Comparison of ENCODE assay signal across 8 cellular contexts in the genomic region with DNA sequence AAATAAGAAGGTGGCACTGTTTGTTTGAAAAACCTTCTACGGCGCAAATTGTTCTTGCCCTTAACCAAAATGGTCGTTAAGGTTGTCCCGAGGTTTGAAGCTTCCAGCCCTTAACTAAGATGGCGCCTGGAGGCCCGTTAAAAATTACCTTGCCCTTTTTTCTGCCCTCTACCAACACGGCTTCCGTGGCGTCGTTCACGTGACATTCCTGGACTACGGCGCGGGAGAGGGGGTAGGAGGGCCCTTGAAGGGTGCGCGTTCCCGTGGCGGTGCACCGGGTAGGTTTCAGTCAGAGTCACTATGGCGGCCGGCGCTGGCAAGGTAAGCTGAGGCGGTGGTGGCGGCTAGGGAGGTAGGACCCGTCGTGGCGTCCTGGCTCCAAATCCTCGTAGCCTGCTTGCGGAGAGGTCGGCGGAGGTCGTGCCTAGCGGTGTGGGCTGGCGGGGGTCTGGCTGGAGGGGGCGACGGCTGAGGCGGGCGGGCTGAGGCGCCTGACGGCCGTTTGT. TPM values are rescaled to one million over a fixed set of nuclear protein-coding genes. Genes with fewer than 3 reads are reported as not detected.
DNase-seq lines count a peak whose midpoint lies in the region; ATAC-seq and TF ChIP-seq lines count a peak whose summit lies in the region.

A gene with protein sequence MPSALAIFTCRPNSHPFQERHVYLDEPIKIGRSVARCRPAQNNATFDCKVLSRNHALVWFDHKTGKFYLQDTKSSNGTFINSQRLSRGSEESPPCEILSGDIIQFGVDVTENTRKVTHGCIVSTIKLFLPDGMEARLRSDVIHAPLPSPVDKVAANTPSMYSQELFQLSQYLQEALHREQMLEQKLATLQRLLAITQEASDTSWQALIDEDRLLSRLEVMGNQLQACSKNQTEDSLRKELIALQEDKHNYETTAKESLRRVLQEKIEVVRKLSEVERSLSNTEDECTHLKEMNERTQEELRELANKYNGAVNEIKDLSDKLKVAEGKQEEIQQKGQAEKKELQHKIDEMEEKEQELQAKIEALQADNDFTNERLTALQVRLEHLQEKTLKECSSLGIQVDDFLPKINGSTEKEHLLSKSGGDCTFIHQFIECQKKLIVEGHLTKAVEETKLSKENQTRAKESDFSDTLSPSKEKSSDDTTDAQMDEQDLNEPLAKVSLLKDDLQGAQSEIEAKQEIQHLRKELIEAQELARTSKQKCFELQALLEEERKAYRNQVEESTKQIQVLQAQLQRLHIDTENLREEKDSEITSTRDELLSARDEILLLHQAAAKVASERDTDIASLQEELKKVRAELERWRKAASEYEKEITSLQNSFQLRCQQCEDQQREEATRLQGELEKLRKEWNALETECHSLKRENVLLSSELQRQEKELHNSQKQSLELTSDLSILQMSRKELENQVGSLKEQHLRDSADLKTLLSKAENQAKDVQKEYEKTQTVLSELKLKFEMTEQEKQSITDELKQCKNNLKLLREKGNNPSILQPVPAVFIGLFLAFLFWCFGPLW (plus strand): TSS at position 288 of the 506 bp plus-strand sequence. CDS start 1,343 bp downstream, outside the sequence.

- no peaks in the 10 kb centered on the region for H3K27me3 ChIP-seq in AG04450 (ENCODE audit: control insufficient read depth, insufficient read depth, low read length)
- H3K27me3 ChIP-seq in smooth muscle cell (ENCODE audit: low read depth) = no peaks in the 10 kb centered on the region

- peaks cover 21% of the 10 kb centered on the region for H3K4me1 ChIP-seq in smooth muscle cell (ENCODE audit: low read depth)

- no peaks in the 10 kb centered on the region for H3K27me3 Mint-ChIP-seq in WTC11 (ENCODE audit: low read depth)

- H3K9me3 Mint-ChIP-seq in WTC11 = no peaks in the 10 kb centered on the region

- peaks cover 43% of the 10 kb centered on the region for H4K20me1 ChIP-seq in smooth muscle cell (ENCODE audit: low read depth)

- peak within 1 kb of the TSS; percentile 73 for H3K27ac ChIP-seq in AG04450 (ENCODE audit: low read depth, low read length)
- H3K27ac ChIP-seq in smooth muscle cell (ENCODE audit: low read depth) = peak within 1 kb of the TSS; percentile 93

- peak; percentile 94 for ATAC-seq in GM18909 (IDR thresholded peaks at IDR 0.05; ENCODE audit: poor library complexity, unreplicated experiment)
- ATAC-seq in HG03175 (IDR thresholded peaks at IDR 0.05; ENCODE audit: unreplicated experiment) = peak; percentile 92
- ATAC-seq in WTC11 = peak; percentile 92

- H3K4me3 ChIP-seq in AG04450 (ENCODE audit: low read depth, low read length) (peak within 1 kb of the TSS; percentile 80), cardiac fibroblast (replicated peaks in 1 of 2; ENCODE audit: low read depth in 2 of 2, low read length in 2 of 2) (peak within 1 kb of the TSS; percentile 80 to 84), smooth muscle cell (peak within 1 kb of the TSS; percentile 88)

- H3K9me3 ChIP-seq in AG04450 (ENCODE audit: control insufficient read depth, insufficient read depth, low read length) = no peaks in the 10 kb centered on the region; the same call in 1 of the 2 replicates
- H3K9me3 ChIP-seq in smooth muscle cell (replicated peaks; ENCODE audit: low read depth) = no peaks in the 10 kb centered on the region

- H3K4me3 Mint-ChIP-seq in WTC11 = peak within 1 kb of the TSS; percentile 84

- H3K36me3 ChIP-seq in smooth muscle cell (ENCODE audit: low read depth) = no peaks in the 10 kb centered on the region

- no peaks in the 10 kb centered on the region for H3F3A ChIP-seq in smooth muscle cell (ENCODE audit: low read depth)

- WGBS in smooth muscle cell (ENCODE audit: low lambda C conversion rate) = under 1% methylated on average over 32 of the region's 41 CpGs

- peaks cover 39% of the 10 kb centered on the region for H3K79me2 ChIP-seq in smooth muscle cell (ENCODE audit: low read depth)

- CTCF ChIA-PET in AG04450 (lab: Charles Lee) = no interaction called here
- CTCF ChIA-PET in WTC11 (lab: Charles Lee) = interaction anchor here (0.8 to 1.2 kb wide), 4 partner anchors 26 to 421 kb away, joined by 3 to 7 read pairs (median 4); a partner anchor contains a TSS

- H3K9ac ChIP-seq in smooth muscle cell (ENCODE audit: low read depth) = peak within 1 kb of the TSS; percentile 94

- peak within 1 kb of the TSS; percentile 88 for H3K4me2 ChIP-seq in smooth muscle cell

- H3K4me1 Mint-ChIP-seq in WTC11 = peaks cover 30% of the 10 kb centered on the region

- TF ChIP-seq CTCF in AG04450 (IDR thresholded peaks at IDR 0.05; ENCODE audit: low read depth, low read length) = no peak
- TF ChIP-seq CTCF in WTC11 (IDR thresholded peaks at IDR 0.05) = no peak
- no peak for TF ChIP-seq CTCF in cardiac fibroblast (IDR thresholded peaks at IDR 0.05; ENCODE audit: low read depth, low read length)
- TF ChIP-seq CTCF in smooth muscle cell (IDR thresholded peaks at IDR 0.05; ENCODE audit: borderline replicate concordance, insufficient read depth, poor library complexity, severe bottlenecking) = no peak

- H3K36me3 Mint-ChIP-seq in WTC11 = peaks cover 14% of the 10 kb centered on the region; the same call in 1 of the 2 replicates

- peak; percentile 89 for DNase-seq in AG04450 (ENCODE audit: low read depth, low spot score)
- peak; percentile 98 for DNase-seq in NCI-H226
- peak; percentile 94 for DNase-seq in WTC11 (ENCODE audit: low spot score)
- peak; percentile 97 to 98 for DNase-seq in cardiac fibroblast (ENCODE audit: low read depth in 2 of 2)
- peak; percentile 92 for DNase-seq in iPS-NIHi7 (ENCODE audit: extremely low spot score)
- DNase-seq in smooth muscle cell (lab: John Stamatoyannopoulos, UW; ENCODE audit: unreplicated experiment) = peak; percentile 52

- peak within 1 kb of the TSS; percentile 95 for H2AFZ ChIP-seq in smooth muscle cell (ENCODE audit: low read depth)

- peak within 1 kb of the TSS; percentile 93 for H3K27ac Mint-ChIP-seq in WTC11

- POLR2A ChIA-PET in AG04450 (lab: Yijun Ruan, JAX) (interaction anchor here (0.5 to 1.7 kb wide), 9 partner anchors 26 to 200 kb away, joined by 3 to 14 read pairs (median 3); a partner anchor contains a TSS), WTC11 (lab: Charles Lee) (interaction anchor here (0.6 to 1.8 kb wide), 5 partner anchors 31 to 283 kb away, joined by 3 to 20 read pairs (median 4); a partner anchor contains a TSS)

TF ChIP-seq in WTC11, 78 proteins besides CTCF, POLR2A, EP300 and RAD21 (continues in another document):
- TF ChIP-seq, protein P1, sequence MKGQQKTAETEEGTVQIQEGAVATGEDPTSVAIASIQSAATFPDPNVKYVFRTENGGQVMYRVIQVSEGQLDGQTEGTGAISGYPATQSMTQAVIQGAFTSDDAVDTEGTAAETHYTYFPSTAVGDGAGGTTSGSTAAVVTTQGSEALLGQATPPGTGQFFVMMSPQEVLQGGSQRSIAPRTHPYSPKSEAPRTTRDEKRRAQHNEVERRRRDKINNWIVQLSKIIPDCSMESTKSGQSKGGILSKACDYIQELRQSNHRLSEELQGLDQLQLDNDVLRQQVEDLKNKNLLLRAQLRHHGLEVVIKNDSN (CRISPR knock-in tag; IDR thresholded peaks at IDR 0.05) = peak; percentile 99
- TF ChIP-seq FOXJ3 (CRISPR knock-in tag; IDR thresholded peaks at IDR 0.05; ENCODE audit: borderline replicate concordance) (no peak), SP1 (CRISPR knock-in tag; conservative IDR thresholded peaks at IDR 0.05) (peak; percentile 88), GABPB1 (CRISPR knock-in tag; IDR thresholded peaks at IDR 0.05) (0 out of 2 replicates have a peak, but pooled peaks have one; percentile 50), TEAD1 (CRISPR knock-in tag; IDR thresholded peaks at IDR 0.05) (peak; percentile 72; the same call in 1 of the 2 replicates), ZNF219 (CRISPR knock-in tag; IDR thresholded peaks at IDR 0.05; ENCODE audit: borderline replicate concordance) (no peak), MYBL2 (CRISPR knock-in tag; IDR thresholded peaks at IDR 0.05) (peak; percentile 85; the same call in 1 of the 2 replicates), JUN (CRISPR knock-in tag; IDR thresholded peaks at IDR 0.05) (no peak), ZBTB21 (CRISPR knock-in tag; IDR thresholded peaks at IDR 0.05; ENCODE audit: borderline replicate concordance) (peak; percentile 52; the same call in 1 of the 2 replicates), ESRRA (CRISPR knock-in tag; IDR thresholded peaks at IDR 0.05; ENCODE audit: borderline replicate concordance) (peak; percentile 9; the same call in 1 of the 2 replicates), NFE2L1 (CRISPR knock-in tag; IDR thresholded peaks at IDR 0.05) (peak; percentile 90), ZNF121 (CRISPR knock-in tag; IDR thresholded peaks at IDR 0.05) (no peak), IRF2 (CRISPR knock-in tag; IDR thresholded peaks at IDR 0.05; ENCODE audit: borderline replicate concordance, low read depth) (0 out of 2 replicates have a peak, but pooled peaks have one; percentile 34)
- TF ChIP-seq, protein P2, sequence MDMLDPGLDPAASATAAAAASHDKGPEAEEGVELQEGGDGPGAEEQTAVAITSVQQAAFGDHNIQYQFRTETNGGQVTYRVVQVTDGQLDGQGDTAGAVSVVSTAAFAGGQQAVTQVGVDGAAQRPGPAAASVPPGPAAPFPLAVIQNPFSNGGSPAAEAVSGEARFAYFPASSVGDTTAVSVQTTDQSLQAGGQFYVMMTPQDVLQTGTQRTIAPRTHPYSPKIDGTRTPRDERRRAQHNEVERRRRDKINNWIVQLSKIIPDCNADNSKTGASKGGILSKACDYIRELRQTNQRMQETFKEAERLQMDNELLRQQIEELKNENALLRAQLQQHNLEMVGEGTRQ (CRISPR knock-in tag; IDR thresholded peaks at IDR 0.05) = peak; percentile 99

RNA-seq across cellular contexts. Expression of the gene that starts here (rescaled TPM):
- polyA plus RNA-seq in AG04450 (2011; rRNA removed) (29.7 and 40.2 TPM in 2 replicates), smooth muscle cell (18.9 and 19.9 TPM in 2 replicates)
- polyA minus RNA-seq in AG04450 (2011; rRNA and poly(A)+ RNA removed) = 71.4 and 77.8 TPM in 2 replicates
- total RNA-seq in WTC11 (2021) (75.5 to 79.5 TPM (median 78.3 TPM) in 3 replicates), smooth muscle cell (42.8 and 49.6 TPM in 2 replicates)

Comparison
In these comparisons a context has a peak if more than half of its experiments do, and no peak if none do; other contexts are left out.
1. Peak in every context shown above with its lines: DNase-seq, ATAC-seq, H3K4me3 ChIP-seq and H3K27ac ChIP-seq.